Comparison of ENCODE assay signal across 10 cellular contexts in the genomic region with DNA sequence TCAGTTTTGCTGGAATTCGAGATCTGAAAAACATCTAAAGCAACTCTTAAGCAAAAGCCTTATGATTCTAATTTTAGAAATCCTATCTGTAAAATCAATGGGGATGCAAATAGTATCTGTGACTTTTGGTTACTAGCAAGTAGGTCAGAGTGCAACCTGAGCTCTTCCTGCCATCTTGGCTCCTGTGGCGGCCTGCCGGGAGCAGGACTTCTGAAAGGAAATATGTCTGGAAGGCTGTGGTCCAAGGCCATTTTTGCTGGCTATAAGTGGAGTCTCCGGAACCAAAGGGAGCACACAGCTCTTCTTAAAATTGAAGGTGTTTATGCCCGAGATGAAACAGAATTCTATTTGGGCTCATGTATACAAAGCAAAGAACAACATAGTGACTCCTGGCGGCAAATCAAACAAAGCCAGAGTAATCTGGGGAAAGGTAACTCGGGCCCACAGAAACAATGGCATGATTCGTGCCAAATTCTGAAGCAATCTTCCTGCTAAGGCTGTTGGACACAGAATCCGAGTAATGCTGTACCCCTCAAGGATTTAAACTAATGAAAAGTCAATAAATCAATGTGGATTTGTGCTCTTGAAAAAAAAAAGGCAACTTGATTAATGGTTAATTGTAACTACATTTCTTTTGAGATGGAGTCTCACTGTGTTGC. TPM values are rescaled to one million over a fixed set of nuclear protein-coding genes. Genes with fewer than 3 reads are reported as not detected.
DNase-seq lines count a peak whose midpoint lies in the region; ATAC-seq and TF ChIP-seq lines count a peak whose summit lies in the region.
"Had no signal": no experiment of that assay in that cellular context is flagged by ENCODE, and none has a peak within 500 bp of the region (broad histone marks: within the 10 kb centered on the region; RNA-seq: fewer than 3 reads in every experiment).

No MANE protein-coding gene starts in this region.

- POLR2A ChIA-PET in activated CD8-positive, alpha-beta T cell treated with anti-CD3 and anti-CD28 coated beads for 36 hours (lab: Charles Lee) = no interaction called here

- DNase-seq in activated T-cell treated with anti-CD3 and anti-CD28 coated beads, Interleukin-2, amount 50 U/mL, for 72 hours = no peak
- no peak for DNase-seq in activated T-cell treated with anti-CD3 and anti-CD28 coated beads, Interleukin-2, amount 50 U/mL, for 48 hours
- DNase-seq in activated CD8-positive, alpha-beta T cell treated with anti-CD3 and anti-CD28 coated beads for 36 hours = no peak
- DNase-seq in stimulated activated naive CD8-positive, alpha-beta T cell treated with anti-CD3 and anti-CD28 coated beads, Interleukin-15, amount 100 ng/mL, for 72 hours = no peak
- DNase-seq in NCI-H1105 treated with DMSO at 0.1 percent for 48 hours (lab: John Stamatoyannopoulos, UW) (no peak), left lobe of liver (ENCODE audit: low spot score) (no peak)
- DNase-seq: activated CD4-positive, alpha-beta T cell treated with anti-CD3 and anti-CD28 coated beads for 1 hour; small intestine had no signal

- H3K27me3 Mint-ChIP-seq in activated T-cell treated with anti-CD3 and anti-CD28 coated beads, Interleukin-2, amount 50 U/mL, for 72 hours (ENCODE audit: low read depth) = no peaks in the 10 kb centered on the region
- no peaks in the 10 kb centered on the region for H3K27me3 Mint-ChIP-seq in activated CD8-positive, alpha-beta T cell treated with anti-CD3 and anti-CD28 coated beads for 36 hours
- H3K27me3 Mint-ChIP-seq in stimulated activated naive CD8-positive, alpha-beta T cell treated with anti-CD3 and anti-CD28 coated beads, Interleukin-15, amount 100 ng/mL, for 72 hours = peaks cover 6% of the 10 kb centered on the region

- H3K9ac ChIP-seq in iPS-18a (ENCODE audit: low read length) = no peak overlapping the region

- H3K36me3 ChIP-seq in iPS-18a (ENCODE audit: control insufficient read depth, low read depth, low read length) = no peaks in the 10 kb centered on the region

- H3K27me3 ChIP-seq in iPS-18a (ENCODE audit: control insufficient read depth, insufficient read depth, low read length) = no peaks in the 10 kb centered on the region

- peaks cover 14% of the 10 kb centered on the region for H3K4me1 ChIP-seq in iPS-18a (ENCODE audit: control insufficient read depth, low read depth, low read length)

- H3K4me3 Mint-ChIP-seq in activated T-cell treated with anti-CD3 and anti-CD28 coated beads, Interleukin-2, amount 50 U/mL, for 72 hours = peak overlapping the region; percentile 91 to 100
- H3K4me3 Mint-ChIP-seq in activated CD8-positive, alpha-beta T cell treated with anti-CD3 and anti-CD28 coated beads for 36 hours = peak overlapping the region; percentile 91
- peak overlapping the region; percentile 91 to 98 for H3K4me3 Mint-ChIP-seq in stimulated activated naive CD8-positive, alpha-beta T cell treated with anti-CD3 and anti-CD28 coated beads, Interleukin-15, amount 100 ng/mL, for 72 hours

- H3K27ac ChIP-seq in iPS-18a (ENCODE audit: low read length) = no peak overlapping the region

- peak overlapping the region; percentile 91 for H3K4me3 ChIP-seq in iPS-18a (ENCODE audit: low read length)

- peaks cover 3 to 4% of the 10 kb centered on the region in 2 donors for H3K36me3 Mint-ChIP-seq in activated T-cell treated with anti-CD3 and anti-CD28 coated beads, Interleukin-2, amount 50 U/mL, for 72 hours (ENCODE audit: insufficient read depth in 2 of 2)
- peaks cover 1% of the 10 kb centered on the region for H3K36me3 Mint-ChIP-seq in activated CD8-positive, alpha-beta T cell treated with anti-CD3 and anti-CD28 coated beads for 36 hours (ENCODE audit: low read depth)

- H3K27ac Mint-ChIP-seq in activated T-cell treated with anti-CD3 and anti-CD28 coated beads, Interleukin-2, amount 50 U/mL, for 72 hours = no peak overlapping the region
- no peak overlapping the region for H3K27ac Mint-ChIP-seq in activated CD8-positive, alpha-beta T cell treated with anti-CD3 and anti-CD28 coated beads for 36 hours
- H3K27ac Mint-ChIP-seq in stimulated activated naive CD8-positive, alpha-beta T cell treated with anti-CD3 and anti-CD28 coated beads, Interleukin-15, amount 100 ng/mL, for 72 hours = no peak overlapping the region

- CTCF ChIA-PET in activated CD8-positive, alpha-beta T cell treated with anti-CD3 and anti-CD28 coated beads for 36 hours (lab: Charles Lee) = interaction anchor here (1.5 kb wide), 1 partner anchor 11 kb away, joined by 9 read pairs; no protein-coding TSS in a partner anchor

- no peak for TF ChIP-seq CTCF in activated CD8-positive, alpha-beta T cell treated with anti-CD3 and anti-CD28 coated beads for 36 hours (IDR thresholded peaks at IDR 0.05)

- no peaks in the 10 kb centered on the region for H3K9me3 Mint-ChIP-seq in activated T-cell treated with anti-CD3 and anti-CD28 coated beads, Interleukin-2, amount 50 U/mL, for 72 hours
- H3K9me3 Mint-ChIP-seq in activated CD8-positive, alpha-beta T cell treated with anti-CD3 and anti-CD28 coated beads for 36 hours = no peaks in the 10 kb centered on the region
- no peaks in the 10 kb centered on the region for H3K9me3 Mint-ChIP-seq in stimulated activated naive CD8-positive, alpha-beta T cell treated with anti-CD3 and anti-CD28 coated beads, Interleukin-15, amount 100 ng/mL, for 72 hours

- intact Hi-C loops in activated CD8-positive, alpha-beta T cell treated with anti-CD3 and anti-CD28 coated beads for 36 hours (cut with micrococcal nuclease) = no loop called here

- H3K9me3 ChIP-seq in iPS-18a (ENCODE audit: control insufficient read depth, low read depth, low read length) = no peaks in the 10 kb centered on the region

- ATAC-seq in activated T-cell treated with anti-CD3 and anti-CD28 coated beads, Interleukin-2, amount 50 U/mL, for 72 hours (replicated peaks in 1 of 2) = no peak
- ATAC-seq in activated CD8-positive, alpha-beta T cell treated with anti-CD3 and anti-CD28 coated beads for 36 hours = no peak
- no peak for ATAC-seq in stimulated activated naive CD8-positive, alpha-beta T cell treated with anti-CD3 and anti-CD28 coated beads, Interleukin-15, amount 100 ng/mL, for 72 hours
- ATAC-seq in left lobe of liver (no peak), GM21423 (IDR thresholded peaks at IDR 0.05; ENCODE audit: unreplicated experiment) (no peak)

- H3K4me1 Mint-ChIP-seq in activated T-cell treated with anti-CD3 and anti-CD28 coated beads, Interleukin-2, amount 50 U/mL, for 72 hours (ENCODE audit: low read depth) = peaks cover 37% of the 10 kb centered on the region
- peaks cover 31% of the 10 kb centered on the region for H3K4me1 Mint-ChIP-seq in activated CD8-positive, alpha-beta T cell treated with anti-CD3 and anti-CD28 coated beads for 36 hours (ENCODE audit: low read depth)
- peaks cover 41% of the 10 kb centered on the region for H3K4me1 Mint-ChIP-seq in stimulated activated naive CD8-positive, alpha-beta T cell treated with anti-CD3 and anti-CD28 coated beads, Interleukin-15, amount 100 ng/mL, for 72 hours

RNA-seq across cellular contexts. Expression of gene SAMM50, which starts 1.7 kb away (rescaled TPM):
- total RNA-seq in activated T-cell treated with anti-CD3 and anti-CD28 coated beads, Interleukin-2, amount 50 U/mL, for 72 hours = 10 to 100 TPM; 37.6 to 43.0 TPM
- 10 to 100 TPM; 41.7 to 42.2 TPM for total RNA-seq in activated CD8-positive, alpha-beta T cell treated with anti-CD3 and anti-CD28 coated beads for 36 hours
- 23.6 TPM for total RNA-seq in left lobe of liver

RNA-seq across cellular contexts. Expression of gene PNPLA3, which starts 33.3 kb away (rescaled TPM):
- under 1 TPM; 0.25 to 0.60 TPM for total RNA-seq in activated T-cell treated with anti-CD3 and anti-CD28 coated beads, Interleukin-2, amount 50 U/mL, for 72 hours
- total RNA-seq in activated CD8-positive, alpha-beta T cell treated with anti-CD3 and anti-CD28 coated beads for 36 hours = under 1 TPM; 0.58 to 0.70 TPM
- 72.1 TPM for total RNA-seq in left lobe of liver

Comparison
In these comparisons a context has a peak if more than half of its experiments do, and no peak if none do; other contexts are left out.
1. RNA of gene PNPLA3, which starts 33.3 kb away (total RNA-seq): 72.1 TPM in left lobe of liver (single experiment); 0.58 to 0.70 TPM in activated CD8-positive, alpha-beta T cell treated with anti-CD3 and anti-CD28 coated beads for 36 hours and 0.25 to 0.60 TPM in activated T-cell treated with anti-CD3 and anti-CD28 coated beads, Interleukin-2, amount 50 U/mL, for 72 hours; every median in the first group is over 10 times any median in the second.
2. Peak in every context shown above with its lines, with median percentiles within 50 percentile points of each other: H3K4me3 Mint-ChIP-seq.